ENCODE assay signal across 1 cellular context in genomic region chr3:51106242-51106876, GRCh38.
TF ChIP-seq lines count a peak whose summit lies in the region.

No MANE protein-coding gene starts in this region.

TF ChIP-seq in IMR-90, 13 proteins besides CTCF, POLR2A, EP300 and RAD21:
- TF ChIP-seq BHLHE40 (IDR thresholded peaks at IDR 0.05; ENCODE audit: low read depth, low read length) (no peak), ELK1 (IDR thresholded peaks at IDR 0.05; ENCODE audit: borderline replicate concordance, low read depth, low read length) (no peak), RCOR1 (IDR thresholded peaks at IDR 0.05; ENCODE audit: insufficient replicate concordance, low read length) (no peak), FOS (IDR thresholded peaks at IDR 0.05; ENCODE audit: low read depth, low read length) (no peak), MAFK (IDR thresholded peaks at IDR 0.05; ENCODE audit: low read depth, low read length) (no peak), USF2 (IDR thresholded peaks at IDR 0.05; ENCODE audit: low read depth, low read length) (no peak), RFX5 (IDR thresholded peaks at IDR 0.05; ENCODE audit: low read depth, low read length) (no peak), NFE2L2 (IDR thresholded peaks at IDR 0.05; ENCODE audit: low read depth, low read length) (no peak), SMC3 (IDR thresholded peaks at IDR 0.05; ENCODE audit: low read depth, low read length) (no peak)
